In the genomic region with DNA sequence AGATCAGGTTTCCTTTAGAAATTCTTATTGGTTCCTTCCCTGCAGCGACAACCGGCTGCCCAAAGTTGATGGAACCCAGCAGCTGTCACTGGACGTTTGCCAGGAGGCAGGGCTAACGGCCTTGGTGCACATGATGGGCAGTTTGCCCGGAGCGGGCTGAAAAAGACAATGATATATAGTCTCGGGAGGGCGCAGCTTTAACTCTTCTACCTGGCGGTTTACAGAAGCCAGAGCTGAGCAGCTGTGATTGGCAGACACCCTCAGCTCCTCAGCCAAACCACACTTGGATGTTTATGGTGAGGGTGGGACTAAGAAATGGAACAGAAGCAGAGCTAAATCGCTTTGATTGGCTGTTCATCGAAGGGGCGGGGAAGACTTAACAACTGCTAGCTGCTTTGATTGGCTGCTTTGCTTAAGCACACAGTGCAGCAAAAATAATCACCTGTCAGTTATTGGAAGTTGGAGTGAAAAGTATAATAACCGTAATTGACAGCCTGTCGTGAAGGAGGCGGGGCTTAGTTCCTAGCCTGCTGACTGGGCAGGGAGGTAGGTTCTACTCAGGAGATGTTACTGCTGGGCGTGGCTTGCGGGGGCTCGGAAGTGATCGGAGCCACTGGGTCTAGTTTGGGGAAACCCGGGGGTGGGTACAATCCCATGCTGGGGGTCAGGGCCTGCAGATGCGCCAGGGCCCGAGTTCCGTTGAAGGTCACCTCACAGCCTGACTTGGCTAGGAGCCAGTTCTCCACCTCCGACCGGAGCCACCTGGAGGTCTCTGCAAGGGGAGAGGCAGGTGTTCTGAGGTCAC, we compare ENCODE assay signal across 8 cellular contexts. TPM values are rescaled to one million over a fixed set of nuclear protein-coding genes. Genes with fewer than 3 reads are reported as not detected.
DNase-seq lines count a peak whose midpoint lies in the region; ATAC-seq and TF ChIP-seq lines count a peak whose summit lies in the region.

No MANE protein-coding gene starts in this region.

- TF ChIP-seq POLR2A in GM18505 (IDR thresholded peaks at IDR 0.05; ENCODE audit: borderline replicate concordance, extremely low read depth, insufficient read depth, insufficient read length) = peak; percentile 67

- H3K36me3 ChIP-seq in hepatocyte (replicated peaks; ENCODE audit: insufficient read depth, low read depth) = no peaks in the 10 kb centered on the region

- TF ChIP-seq CTCF in hepatocyte (IDR thresholded peaks at IDR 0.05; ENCODE audit: poor library complexity) = no peak

- H3K4me3 ChIP-seq in hepatocyte = peak overlapping the region; percentile 4

- WGBS in hepatocyte (ENCODE audit: low lambda C conversion rate, missing lambda C conversion rate) = 3% methylated on average over 25 of the region's 25 CpGs

- H2AFZ ChIP-seq in hepatocyte = peak overlapping the region; percentile 11

- H4K20me1 ChIP-seq in hepatocyte (ENCODE audit: insufficient read depth, poor library complexity, severe bottlenecking) = no peaks in the 10 kb centered on the region

- peak; percentile 55 for ATAC-seq in GM18505 (IDR thresholded peaks at IDR 0.05; ENCODE audit: unreplicated experiment)
- peak; percentile 56 for ATAC-seq in HG02943 (IDR thresholded peaks at IDR 0.05; ENCODE audit: low read depth, unreplicated experiment)

- no peaks in the 10 kb centered on the region for H3K9me2 ChIP-seq in hepatocyte (replicated peaks; ENCODE audit: insufficient read depth)

- no peaks in the 10 kb centered on the region for H3K27me3 ChIP-seq in hepatocyte

- H3K4me2 ChIP-seq in hepatocyte = peak overlapping the region; percentile 92

- DNase-seq in NCI-H187 (lab: John Stamatoyannopoulos, UW) (peak; percentile 99 to 100), T-helper 9 cell (peak; percentile 89), astrocyte of the hippocampus (ENCODE audit: low read depth, low spot score) (peak; percentile 96), hepatocyte (ENCODE audit: low spot score) (peak; percentile 96), retina (peak; percentile 91), SKM-1 (lab: John Stamatoyannopoulos, UW; ENCODE audit: unreplicated experiment) (no peak)

- no peaks in the 10 kb centered on the region for H3K9me3 ChIP-seq in hepatocyte (ENCODE audit: low read depth)

- H3K4me1 ChIP-seq in hepatocyte (ENCODE audit: insufficient read depth) = peaks cover 17% of the 10 kb centered on the region

- no peaks in the 10 kb centered on the region for H3K79me2 ChIP-seq in hepatocyte

- peak overlapping the region; percentile 90 for H3K27ac ChIP-seq in hepatocyte

RNA-seq across cellular contexts. Expression of a gene that starts 7.5 kb away (rescaled TPM):
- 68.4 and 80.1 TPM in 2 replicates for total RNA-seq in hepatocyte
- 379 and 381 TPM in 2 replicates for polyA plus RNA-seq in hepatocyte

RNA-seq across cellular contexts. Expression of a gene that starts 30.9 kb away (rescaled TPM):
- total RNA-seq in hepatocyte = 5.3 and 5.9 TPM in 2 replicates
- polyA plus RNA-seq in hepatocyte = 11.2 and 20.8 TPM in 2 replicates

RNA-seq across cellular contexts. Expression of a gene that starts 31.3 kb away (rescaled TPM):
- total RNA-seq in hepatocyte = not detected in 2 replicates
- 0.51 and 1.3 TPM in 2 replicates for polyA plus RNA-seq in hepatocyte

RNA-seq across cellular contexts. Expression of a gene that starts 58.5 kb away (rescaled TPM):
- total RNA-seq in hepatocyte = 164 and 179 TPM in 2 replicates
- 278 and 288 TPM in 2 replicates for polyA plus RNA-seq in hepatocyte
